ENCODE assay signal across 8 cellular contexts in the genomic region with DNA sequence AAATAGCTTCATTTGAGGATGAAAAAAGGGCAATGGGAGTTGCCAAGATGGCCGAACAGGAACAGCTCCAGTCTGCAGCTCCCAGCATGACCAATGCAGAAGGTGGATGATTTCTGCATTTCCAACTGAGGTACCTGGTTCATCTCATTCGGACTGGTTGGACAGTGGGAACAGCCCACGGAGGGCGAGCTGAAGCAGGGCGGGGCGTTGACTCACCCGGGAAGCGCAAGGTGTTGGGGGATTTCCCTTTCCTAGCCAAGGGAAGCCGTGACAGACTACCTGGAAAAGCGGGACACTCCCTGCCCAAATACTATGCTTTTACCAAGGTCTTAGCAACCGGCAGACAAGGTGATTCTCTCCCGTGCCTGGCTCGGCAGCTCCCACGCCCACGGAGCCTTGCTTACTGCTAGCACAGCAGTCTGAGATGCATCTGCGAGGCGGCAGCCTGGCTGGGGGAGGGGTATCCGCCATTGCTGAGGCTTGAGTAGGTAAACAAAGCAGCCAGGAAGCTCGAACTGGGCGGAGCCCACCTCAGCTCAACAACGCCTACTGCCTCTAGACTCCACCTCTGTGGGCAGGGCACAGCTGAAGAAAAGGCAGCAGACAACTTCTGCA.
DNase-seq lines count a peak whose midpoint lies in the region; ATAC-seq and TF ChIP-seq lines count a peak whose summit lies in the region.
"Not testable (repeated sequence)": the region's sequence is repeated elsewhere in the genome, so short reads cannot be mapped to it uniquely, and the experiment has no call there.

No MANE protein-coding gene starts in this region.

- H3K14ac ChIP-seq in H9 (ENCODE audit: insufficient read depth, low read length), result peak overlapping the region; percentile 99

- not testable (repeated sequence) for H2BK120ac ChIP-seq in H9 (ENCODE audit: low read depth, low read length, poor library complexity, severe bottlenecking)

- not testable (repeated sequence) for H3K27me3 ChIP-seq in H9 (ENCODE audit: insufficient read depth, low read length)

- H4K91ac ChIP-seq in H9 (ENCODE audit: insufficient read length, low read depth, low read length), result not testable (repeated sequence)

- not testable (repeated sequence) for H3K9me3 ChIP-seq in H9 (ENCODE audit: control insufficient read depth, low read depth, low read length)

- not testable (repeated sequence) for H2BK20ac ChIP-seq in H9 (ENCODE audit: low read depth, low read length, poor library complexity, severe bottlenecking)

- H3K4me1 Mint-ChIP-seq in H9, result peaks cover 24 to 28% of the 10 kb centered on the region in 2 experiments
- H3K4me1 Mint-ChIP-seq in activated CD8-positive, alpha-beta memory T cell treated with anti-CD3 and anti-CD28 coated beads, Interleukin-2, amount 10 ng/mL, durations not matched to agents 7 days and 5 days, result peaks cover 16% of the 10 kb centered on the region
- peaks cover 34% of the 10 kb centered on the region for H3K4me1 Mint-ChIP-seq in activated naive CD8-positive, alpha-beta T cell treated with anti-CD3 and anti-CD28 coated beads, Interleukin-2, amount 50 U/mL, for 24 hours
- peaks cover 14% of the 10 kb centered on the region for H3K4me1 Mint-ChIP-seq in memory B cell
- H3K4me1 Mint-ChIP-seq in stimulated activated naive CD8-positive, alpha-beta T cell treated with anti-CD3 and anti-CD28 coated beads, Interleukin-15, amount 100 ng/mL, for 72 hours, result peaks cover 33% of the 10 kb centered on the region

- H3K4ac ChIP-seq in H9 (ENCODE audit: low read depth, low read length), result not testable (repeated sequence)

- H3K27ac ChIP-seq in H9 (ENCODE audit: insufficient read length, low read depth, low read length), result peak overlapping the region; percentile 33

- whole genome bisulfite sequencing in H9 (ENCODE audit: extremely low coverage, insufficient read length, low lambda C conversion rate), result no CpG with 5 or more reads among the region's 21 CpGs

- not testable (repeated sequence) for H3K79me2 ChIP-seq in H9 (ENCODE audit: insufficient read depth, low read length)

- intact Hi-C loops in Right ventricle myocardium inferior (cut with DNase I), result not testable (repeated sequence)

- not testable (repeated sequence) for H4K20me1 ChIP-seq in H9 (ENCODE audit: control insufficient read depth, insufficient read depth, insufficient read length)

- not testable (repeated sequence) for TF ChIP-seq CTCF in H9 (conservative IDR thresholded peaks at IDR 0.05)

- H3K18ac ChIP-seq in H9 (ENCODE audit: insufficient read length, low read depth, low read length), result peak overlapping the region; percentile 97

- H3K4me2 ChIP-seq in H9 (ENCODE audit: insufficient read depth, insufficient read length, low read length), result peak overlapping the region; percentile 72

- H3K23ac ChIP-seq in H9 (ENCODE audit: insufficient read length, low read depth, low read length), result not testable (repeated sequence)

- DNase-seq in H9 (peak; percentile 75), SW480 (ENCODE audit: low spot score) (peak; percentile 57), Right ventricle myocardium inferior (ENCODE audit: missing footprints) (peak; percentile 50), memory B cell (ENCODE audit: low spot score in 2 of 2) (peak in 1 of 2 donors; percentile 7)
- peak; percentile 81 for DNase-seq in activated CD8-positive, alpha-beta memory T cell treated with anti-CD3 and anti-CD28 coated beads, Interleukin-2, amount 10 ng/mL, durations not matched to agents 7 days and 5 days
- DNase-seq in activated naive CD8-positive, alpha-beta T cell treated with anti-CD3 and anti-CD28 coated beads, Interleukin-2, amount 50 U/mL, for 24 hours, result peak; percentile 31
- peak; percentile 59 to 64 for DNase-seq in stimulated activated CD4-positive, alpha-beta T cell treated with anti-CD3 and anti-CD28 coated beads, Interleukin-15, amount 100 ng/mL, for 48 hours (ENCODE audit: low read depth in 2 of 2)
- DNase-seq in stimulated activated naive CD8-positive, alpha-beta T cell treated with anti-CD3 and anti-CD28 coated beads, Interleukin-15, amount 100 ng/mL, for 72 hours, result peak; percentile 23 to 67

- peak overlapping the region; percentile 93 for H4K5ac ChIP-seq in H9 (ENCODE audit: insufficient read length, low read depth, low read length)

- not testable (repeated sequence) for H4K8ac ChIP-seq in H9 (replicated peaks; ENCODE audit: insufficient read length, low read depth, low read length)

- H3K79me1 ChIP-seq in H9 (ENCODE audit: insufficient read depth, low read depth, low read length, poor library complexity, severe bottlenecking), result not testable (repeated sequence)

- not testable (repeated sequence) for H3K4me1 ChIP-seq in H9 (ENCODE audit: insufficient read depth, low read length)

- not testable (repeated sequence) for H2AK5ac ChIP-seq in H9 (ENCODE audit: insufficient read length, low read length)

- H3K4me3 Mint-ChIP-seq in H9 (peak overlapping the region; percentile 81 to 82), memory B cell (peak overlapping the region; percentile 29)
- H3K4me3 Mint-ChIP-seq in activated CD8-positive, alpha-beta memory T cell treated with anti-CD3 and anti-CD28 coated beads, Interleukin-2, amount 10 ng/mL, durations not matched to agents 7 days and 5 days, result peak overlapping the region; percentile 71
- H3K4me3 Mint-ChIP-seq in activated naive CD8-positive, alpha-beta T cell treated with anti-CD3 and anti-CD28 coated beads, Interleukin-2, amount 50 U/mL, for 24 hours, result peak overlapping the region; percentile 40
- H3K4me3 Mint-ChIP-seq in stimulated activated naive CD8-positive, alpha-beta T cell treated with anti-CD3 and anti-CD28 coated beads, Interleukin-15, amount 100 ng/mL, for 72 hours, result peak overlapping the region; percentile 24 to 72

- peak overlapping the region; percentile 91 for H3K9ac ChIP-seq in H9 (ENCODE audit: extremely low read depth, insufficient read length, low read length)

- CTCF ChIA-PET in activated CD8-positive, alpha-beta memory T cell treated with anti-CD3 and anti-CD28 coated beads, Interleukin-2, amount 10 ng/mL, durations not matched to agents 7 days and 5 days (lab: Charles Lee), result not testable (repeated sequence)

- H3K36me3 Mint-ChIP-seq in H9 (ENCODE audit: insufficient read depth in 1 of 3, low read depth in 3 of 3) (peaks cover 25 to 41% (median 29%) of the 10 kb centered on the region in 3 experiments), memory B cell (peaks cover 14% of the 10 kb centered on the region)
- peaks cover 17% of the 10 kb centered on the region for H3K36me3 Mint-ChIP-seq in activated CD8-positive, alpha-beta memory T cell treated with anti-CD3 and anti-CD28 coated beads, Interleukin-2, amount 10 ng/mL, durations not matched to agents 7 days and 5 days
- H3K36me3 Mint-ChIP-seq in activated naive CD8-positive, alpha-beta T cell treated with anti-CD3 and anti-CD28 coated beads, Interleukin-2, amount 50 U/mL, for 24 hours (ENCODE audit: low read depth), result peaks cover 20% of the 10 kb centered on the region

- H3K27me3 Mint-ChIP-seq in H9 (ENCODE audit: low read depth); activated CD8-positive, alpha-beta memory T cell treated with anti-CD3 and anti-CD28 coated beads, Interleukin-2, amount 10 ng/mL, durations not matched to agents 7 days and 5 days; activated naive CD8-positive, alpha-beta T cell treated with anti-CD3 and anti-CD28 coated beads, Interleukin-2, amount 50 U/mL, for 24 hours; memory B cell; stimulated activated naive CD8-positive, alpha-beta T cell treated with anti-CD3 and anti-CD28 coated beads, Interleukin-15, amount 100 ng/mL, for 72 hours: not testable (repeated sequence)

- not testable (repeated sequence) for H2AFZ ChIP-seq in H9 (ENCODE audit: low read length)

- not testable (repeated sequence) for H2BK15ac ChIP-seq in H9 (ENCODE audit: low read depth, low read length)

- H3K27ac Mint-ChIP-seq in H9, result peak overlapping the region; percentile 97 to 99 (median 99); a peak in 6 of 7 replicates
- peak overlapping the region; percentile 80 for H3K27ac Mint-ChIP-seq in activated CD8-positive, alpha-beta memory T cell treated with anti-CD3 and anti-CD28 coated beads, Interleukin-2, amount 10 ng/mL, durations not matched to agents 7 days and 5 days
- H3K27ac Mint-ChIP-seq in activated naive CD8-positive, alpha-beta T cell treated with anti-CD3 and anti-CD28 coated beads, Interleukin-2, amount 50 U/mL, for 24 hours; memory B cell: not testable (repeated sequence)
- peak overlapping the region in 1 of 2 donors; percentile 54 for H3K27ac Mint-ChIP-seq in stimulated activated naive CD8-positive, alpha-beta T cell treated with anti-CD3 and anti-CD28 coated beads, Interleukin-15, amount 100 ng/mL, for 72 hours

- H3K56ac ChIP-seq in H9 (ENCODE audit: insufficient read length, low read depth, low read length), result peak overlapping the region; percentile 31

- not testable (repeated sequence) for H3K23me2 ChIP-seq in H9 (ENCODE audit: insufficient read length, low read depth, low read length, poor library complexity, severe bottlenecking)

- not testable (repeated sequence) for H3T11ph ChIP-seq in H9 (ENCODE audit: low read length)

- peaks cover 21 to 26% of the 10 kb centered on the region in 2 experiments; a peak in 4 of 5 replicates for H3K9me3 Mint-ChIP-seq in H9
- H3K9me3 Mint-ChIP-seq in activated CD8-positive, alpha-beta memory T cell treated with anti-CD3 and anti-CD28 coated beads, Interleukin-2, amount 10 ng/mL, durations not matched to agents 7 days and 5 days (ENCODE audit: low read depth); activated naive CD8-positive, alpha-beta T cell treated with anti-CD3 and anti-CD28 coated beads, Interleukin-2, amount 50 U/mL, for 24 hours; memory B cell; stimulated activated naive CD8-positive, alpha-beta T cell treated with anti-CD3 and anti-CD28 coated beads, Interleukin-15, amount 100 ng/mL, for 72 hours: not testable (repeated sequence)

- not testable (repeated sequence) for ATAC-seq in activated CD8-positive, alpha-beta memory T cell treated with anti-CD3 and anti-CD28 coated beads, Interleukin-2, amount 10 ng/mL, durations not matched to agents 7 days and 5 days; activated naive CD8-positive, alpha-beta T cell treated with anti-CD3 and anti-CD28 coated beads, Interleukin-2, amount 50 U/mL, for 24 hours; Right ventricle myocardium inferior; memory B cell (ENCODE audit: low read depth); stimulated activated naive CD8-positive, alpha-beta T cell treated with anti-CD3 and anti-CD28 coated beads, Interleukin-15, amount 100 ng/mL, for 72 hours

- peak overlapping the region; percentile 85 for H2BK5ac ChIP-seq in H9 (ENCODE audit: insufficient read length, low read length)

- peak overlapping the region; percentile 91 for H2BK12ac ChIP-seq in H9 (ENCODE audit: insufficient read length, low read depth, low read length)

Comparison
In these comparisons a context has a peak if more than half of its experiments do, and no peak if none do; other contexts are left out.
1. H3K4me3 Mint-ChIP-seq: peak in every context shown above with its lines; median percentile 82 in H9; 71 in activated CD8-positive, alpha-beta memory T cell treated with anti-CD3 and anti-CD28 coated beads, Interleukin-2, amount 10 ng/mL, durations not matched to agents 7 days and 5 days; 48 in stimulated activated naive CD8-positive, alpha-beta T cell treated with anti-CD3 and anti-CD28 coated beads, Interleukin-15, amount 100 ng/mL, for 72 hours; 40 in activated naive CD8-positive, alpha-beta T cell treated with anti-CD3 and anti-CD28 coated beads, Interleukin-2, amount 50 U/mL, for 24 hours; 29 in memory B cell.